ENCODE assay signal across 8 cellular contexts in the genomic region with DNA sequence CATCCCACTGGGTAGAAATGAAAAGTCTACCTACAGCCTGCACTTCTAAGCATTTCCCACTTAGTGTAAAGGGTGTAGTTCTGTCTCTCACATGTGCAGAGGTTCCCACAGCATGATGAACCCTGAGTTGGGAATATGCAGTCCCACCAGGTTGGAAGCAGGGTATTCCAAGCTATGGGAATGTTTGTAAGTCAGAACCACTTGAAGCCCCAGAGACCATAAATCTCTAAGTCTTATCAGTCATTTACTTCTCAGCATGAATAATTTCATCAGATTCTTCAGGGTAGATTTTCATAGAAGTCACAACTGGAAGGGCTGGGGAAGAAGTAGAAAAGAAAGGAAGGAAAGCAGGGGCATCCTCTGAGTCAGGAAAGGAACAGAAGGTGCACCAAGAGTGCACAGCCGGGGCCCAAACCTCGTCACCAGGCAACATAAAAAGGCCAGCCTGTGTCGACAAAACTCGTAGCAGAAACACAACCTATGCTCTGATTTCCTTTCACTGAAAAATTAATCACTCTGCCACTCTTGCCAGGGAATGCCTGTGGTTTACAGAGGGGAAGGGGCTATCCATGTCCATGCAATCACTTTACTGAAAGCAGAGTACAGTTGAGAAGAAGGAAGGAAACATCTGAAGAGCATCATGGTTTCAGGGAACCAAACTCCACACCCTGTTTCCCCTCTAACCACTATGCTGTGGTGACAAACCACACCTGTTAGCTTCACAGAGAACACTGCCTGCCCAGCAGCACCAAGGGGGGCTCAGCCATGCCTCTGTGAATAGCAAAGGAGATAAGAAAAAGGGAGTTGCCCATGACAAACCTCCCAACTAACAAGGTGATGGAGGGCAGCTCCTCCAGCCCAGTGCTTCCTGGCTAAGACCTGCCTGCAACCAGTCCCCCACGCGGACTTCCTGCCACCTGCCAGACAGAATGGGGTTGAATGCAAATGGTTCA.
A peak's percentile ranks its signal among the peaks of the same experiment; 100 is the strongest.
DNase-seq lines count a peak whose midpoint lies in the region; ATAC-seq lines count a peak whose summit lies in the region.

No MANE protein-coding gene starts in this region.

- DNase-seq in DMS 273 (lab: John Stamatoyannopoulos, UW; ENCODE audit: unreplicated experiment) (peak; percentile 40), DMS 273 treated with DMSO at 0.1 percent for 48 hours (lab: John Stamatoyannopoulos, UW) (no peak), HK-2 (ENCODE audit: unreplicated experiment) (no peak), NCI-H1092 (lab: John Stamatoyannopoulos, UW) (no peak)
- peak; percentile 37 for DNase-seq in activated CD4-positive, CD25-positive, alpha-beta regulatory T cell treated with anti-CD3 and anti-CD28 coated beads, Interleukin-2, amount 50 U/mL, for 72 hours
- DNase-seq in effector CD4-positive, alpha-beta T cell, result peak; percentile 57
- DNase-seq in stimulated activated CD4-positive, alpha-beta T cell treated with anti-CD3 and anti-CD28 coated beads, Interleukin-1b, Interleukin-23, amount 100 ng/mL, for 48 hours, result peak; percentile 65

- ATAC-seq in HG03159 (IDR thresholded peaks at IDR 0.05; ENCODE audit: unreplicated experiment), result peak; percentile 87

Comparison
In these comparisons a context has a peak if more than half of its experiments do, and no peak if none do; other contexts are left out.
1. DNase-seq: peak in DMS 273 (single experiment), activated CD4-positive, CD25-positive, alpha-beta regulatory T cell treated with anti-CD3 and anti-CD28 coated beads, Interleukin-2, amount 50 U/mL, for 72 hours (single experiment), effector CD4-positive, alpha-beta T cell (single experiment) and stimulated activated CD4-positive, alpha-beta T cell treated with anti-CD3 and anti-CD28 coated beads, Interleukin-1b, Interleukin-23, amount 100 ng/mL, for 48 hours (single experiment); none in DMS 273 treated with DMSO at 0.1 percent for 48 hours (single experiment), HK-2 (single experiment) and NCI-H1092 (single experiment).